8 cellular contexts compared by ENCODE assay signal in the genomic region with DNA sequence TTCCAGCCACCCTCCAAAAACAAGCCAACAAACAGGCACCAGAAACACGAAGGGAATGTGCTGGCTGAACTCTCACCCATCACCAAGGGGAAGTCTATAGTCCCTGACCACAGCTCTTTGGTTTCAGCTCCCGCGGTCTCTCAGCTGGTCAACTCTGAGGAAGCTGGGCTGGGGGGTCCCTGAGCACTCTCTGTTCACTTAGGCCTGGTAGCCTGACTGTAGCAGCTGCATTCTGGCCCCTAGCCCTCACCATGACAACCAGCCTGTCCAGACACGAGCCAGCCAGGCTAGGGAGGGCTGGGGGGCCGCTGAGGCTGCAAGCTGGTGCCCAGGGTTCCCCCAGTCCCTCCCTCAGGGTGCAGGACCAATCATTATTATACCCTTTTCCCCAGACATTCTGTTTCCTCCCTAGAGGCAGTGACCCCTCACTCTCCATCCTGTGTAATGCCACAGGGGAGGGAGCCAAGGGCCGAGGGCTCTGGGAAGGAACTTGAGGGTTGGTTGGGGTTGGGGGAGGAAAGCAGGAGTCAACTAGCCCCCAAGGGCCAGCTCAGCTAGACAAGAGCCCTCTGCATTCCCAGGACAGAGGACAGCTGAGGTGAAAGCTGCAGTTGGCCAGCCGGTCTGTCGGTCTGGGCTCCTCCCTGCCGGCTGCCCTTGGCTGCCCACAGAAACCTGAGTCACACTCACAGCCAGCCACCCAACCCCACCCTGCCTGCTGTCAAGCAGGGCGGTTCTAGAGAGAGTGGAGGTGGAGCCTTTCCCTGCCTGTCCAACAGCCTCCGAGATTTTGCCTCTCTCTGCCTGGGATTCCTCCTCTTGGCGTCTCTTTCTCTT. TPM values are rescaled to one million over a fixed set of nuclear protein-coding genes. Genes with fewer than 3 reads are reported as not detected.
DNase-seq lines count a peak whose midpoint lies in the region; ATAC-seq and TF ChIP-seq lines count a peak whose summit lies in the region.

No MANE protein-coding gene starts in this region.

- no peaks in the 10 kb centered on the region for H3F3A ChIP-seq in neural cell (ENCODE audit: insufficient read depth, low read length, poor library complexity, severe bottlenecking)

- no peak for TF ChIP-seq RAD21 in neural cell (conservative IDR thresholded peaks at IDR 0.05)

- H3K27ac ChIP-seq in neural cell (ENCODE audit: low read length), result no peak overlapping the region
- peak overlapping the region; percentile 84 for H3K27ac ChIP-seq in substantia nigra (ENCODE audit: low read depth, low read length, poor library complexity, severe bottlenecking)

- ATAC-seq in GM21825 (IDR thresholded peaks at IDR 0.05; ENCODE audit: unreplicated experiment), result peak; percentile 49

- no peak for TF ChIP-seq CTCF in fibroblast of pulmonary artery (IDR thresholded peaks at IDR 0.05; ENCODE audit: low read length, missing control alignments)
- TF ChIP-seq CTCF in neural cell (IDR thresholded peaks at IDR 0.05; ENCODE audit: poor library complexity, severe bottlenecking), result no peak

- DNase-seq in DMS79 (lab: John Stamatoyannopoulos, UW) (peak; percentile 89), Kasumi-1 (lab: John Stamatoyannopoulos, UW) (peak; percentile 59 to 70), RPMI7951 (ENCODE audit: low read depth) (peak; percentile 98), fibroblast of pulmonary artery (ENCODE audit: low read depth) (peak; percentile 95), substantia nigra (lab: John Stamatoyannopoulos, UW) (peak in 47 of 49 donors; percentile 27 to 91 (median 69))
- peak; percentile 91 for DNase-seq in activated effector memory CD4-positive, alpha-beta T cell treated with anti-CD3 and anti-CD28 coated beads, Interleukin-2, amount 50 U/mL, for 16 hours

- H3K79me2 ChIP-seq in neural cell (replicated peaks; ENCODE audit: insufficient read depth, low read length), result peaks cover 24% of the 10 kb centered on the region

- H3K9me2 ChIP-seq in neural cell (ENCODE audit: insufficient read depth, low read length), result no peaks in the 10 kb centered on the region

- H2AFZ ChIP-seq in neural cell (ENCODE audit: low read depth, low read length), result no peak overlapping the region

- peak overlapping the region; percentile 4 for H3K4me2 ChIP-seq in neural cell (ENCODE audit: low read length)

- H4K20me1 ChIP-seq in neural cell (ENCODE audit: insufficient read depth), result no peaks in the 10 kb centered on the region

- no peaks in the 10 kb centered on the region for H3K9me3 ChIP-seq in neural cell (ENCODE audit: low read length)

- H3K4me3 ChIP-seq in fibroblast of pulmonary artery (replicated peaks; ENCODE audit: low read depth, low read length) (no peak overlapping the region), neural cell (ENCODE audit: low read length) (no peak overlapping the region)

- H3K27me3 ChIP-seq in neural cell (ENCODE audit: insufficient read depth, low read depth, low read length), result no peaks in the 10 kb centered on the region

- no peaks in the 10 kb centered on the region for H3K36me3 ChIP-seq in neural cell (ENCODE audit: insufficient read depth, low read length)

- TF ChIP-seq EP300 in neural cell (conservative IDR thresholded peaks at IDR 0.05; ENCODE audit: poor library complexity, severe bottlenecking), result no peak

- peak overlapping the region; percentile 34 for H3K9ac ChIP-seq in neural cell (ENCODE audit: low read length)

TF ChIP-seq in neural cell, 6 proteins besides CTCF, POLR2A, EP300 and RAD21:
- TF ChIP-seq SMC3 (conservative IDR thresholded peaks at IDR 0.05; ENCODE audit: poor library complexity), result no peak
- TF ChIP-seq POLR2AphosphoS5 (IDR thresholded peaks at IDR 0.05), result no peak
- TF ChIP-seq, protein P1, sequence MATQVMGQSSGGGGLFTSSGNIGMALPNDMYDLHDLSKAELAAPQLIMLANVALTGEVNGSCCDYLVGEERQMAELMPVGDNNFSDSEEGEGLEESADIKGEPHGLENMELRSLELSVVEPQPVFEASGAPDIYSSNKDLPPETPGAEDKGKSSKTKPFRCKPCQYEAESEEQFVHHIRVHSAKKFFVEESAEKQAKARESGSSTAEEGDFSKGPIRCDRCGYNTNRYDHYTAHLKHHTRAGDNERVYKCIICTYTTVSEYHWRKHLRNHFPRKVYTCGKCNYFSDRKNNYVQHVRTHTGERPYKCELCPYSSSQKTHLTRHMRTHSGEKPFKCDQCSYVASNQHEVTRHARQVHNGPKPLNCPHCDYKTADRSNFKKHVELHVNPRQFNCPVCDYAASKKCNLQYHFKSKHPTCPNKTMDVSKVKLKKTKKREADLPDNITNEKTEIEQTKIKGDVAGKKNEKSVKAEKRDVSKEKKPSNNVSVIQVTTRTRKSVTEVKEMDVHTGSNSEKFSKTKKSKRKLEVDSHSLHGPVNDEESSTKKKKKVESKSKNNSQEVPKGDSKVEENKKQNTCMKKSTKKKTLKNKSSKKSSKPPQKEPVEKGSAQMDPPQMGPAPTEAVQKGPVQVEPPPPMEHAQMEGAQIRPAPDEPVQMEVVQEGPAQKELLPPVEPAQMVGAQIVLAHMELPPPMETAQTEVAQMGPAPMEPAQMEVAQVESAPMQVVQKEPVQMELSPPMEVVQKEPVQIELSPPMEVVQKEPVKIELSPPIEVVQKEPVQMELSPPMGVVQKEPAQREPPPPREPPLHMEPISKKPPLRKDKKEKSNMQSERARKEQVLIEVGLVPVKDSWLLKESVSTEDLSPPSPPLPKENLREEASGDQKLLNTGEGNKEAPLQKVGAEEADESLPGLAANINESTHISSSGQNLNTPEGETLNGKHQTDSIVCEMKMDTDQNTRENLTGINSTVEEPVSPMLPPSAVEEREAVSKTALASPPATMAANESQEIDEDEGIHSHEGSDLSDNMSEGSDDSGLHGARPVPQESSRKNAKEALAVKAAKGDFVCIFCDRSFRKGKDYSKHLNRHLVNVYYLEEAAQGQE (IDR thresholded peaks at IDR 0.05; ENCODE audit: borderline replicate concordance), result no peak
- TF ChIP-seq TAF1 (IDR thresholded peaks at IDR 0.05; ENCODE audit: low read depth), result no peak
- TF ChIP-seq MXI1 (conservative IDR thresholded peaks at IDR 0.05; ENCODE audit: poor library complexity, severe bottlenecking), result no peak
- TF ChIP-seq EZH2 (IDR thresholded peaks at IDR 0.05; ENCODE audit: borderline replicate concordance, insufficient read depth, low read length, poor library complexity, severe bottlenecking), result no peak
TF ChIP-seq in neural cell: peak in this region for 0.

RNA-seq across cellular contexts. Expression of a gene that starts 1.2 kb away (rescaled TPM):
- total RNA-seq in RPMI7951 (2014; rRNA removed; shearing (Covaris generic)), result 78.2 and 125 TPM in 2 replicates
- polyA plus RNA-seq in neural cell, result 236 and 278 TPM in 2 replicates
- 76.0 and 81.1 TPM in 2 replicates for polyA minus RNA-seq in neural cell

RNA-seq across cellular contexts. Expression of a gene that starts 5.4 kb away (rescaled TPM):
- 82.4 and 107 TPM in 2 replicates for total RNA-seq in RPMI7951 (2014; rRNA removed; shearing (Covaris generic))
- 142 and 156 TPM in 2 replicates for polyA plus RNA-seq in neural cell
- polyA minus RNA-seq in neural cell, result 102 and 119 TPM in 2 replicates

RNA-seq across cellular contexts. Expression of a gene that starts 25.5 kb away (rescaled TPM):
- 0.88 and 0.96 TPM in 2 replicates for total RNA-seq in RPMI7951 (2014; rRNA removed; shearing (Covaris generic))
- polyA plus RNA-seq in neural cell, result 0.98 TPM in 1 of 2 replicates, not detected in the other
- not detected in 2 replicates for polyA minus RNA-seq in neural cell
